ENCODE assay signal across 8 cellular contexts in the genomic region with DNA sequence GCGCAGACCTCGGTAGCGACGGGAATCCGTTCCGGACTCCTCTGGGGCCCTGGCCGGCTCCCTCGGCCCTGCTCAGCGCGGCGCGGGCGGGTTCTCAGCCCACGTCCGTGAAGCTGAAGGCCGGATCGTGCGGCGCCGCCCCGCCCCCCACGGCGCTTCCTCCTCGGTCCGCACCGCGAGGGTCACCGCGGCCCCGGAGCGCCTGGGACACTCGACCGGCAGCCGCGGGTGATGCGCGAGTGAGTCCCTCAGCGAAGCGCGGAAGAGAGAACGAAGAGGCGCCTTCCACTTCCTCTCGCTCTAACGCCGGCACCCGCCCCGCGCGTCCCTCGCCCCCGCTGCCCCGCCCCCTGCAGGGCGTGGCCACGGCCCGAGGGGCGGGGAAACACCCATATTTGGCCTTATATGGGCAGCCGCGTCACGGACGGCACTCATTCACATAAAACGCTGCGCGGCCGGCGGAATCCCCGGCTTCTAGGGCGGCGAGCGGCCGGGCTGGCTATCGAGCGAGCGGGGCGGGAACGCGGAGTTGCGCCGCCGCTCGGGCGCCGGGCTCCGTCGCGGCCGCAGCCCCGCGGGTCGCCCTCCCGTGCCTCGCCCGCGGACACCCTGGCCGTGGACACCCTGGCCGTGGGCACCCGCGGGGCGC. TPM values are rescaled to one million over a fixed set of nuclear protein-coding genes. Genes with fewer than 3 reads are reported as not detected.
DNase-seq lines count a peak whose midpoint lies in the region; ATAC-seq lines count a peak whose summit lies in the region.

A gene with protein sequence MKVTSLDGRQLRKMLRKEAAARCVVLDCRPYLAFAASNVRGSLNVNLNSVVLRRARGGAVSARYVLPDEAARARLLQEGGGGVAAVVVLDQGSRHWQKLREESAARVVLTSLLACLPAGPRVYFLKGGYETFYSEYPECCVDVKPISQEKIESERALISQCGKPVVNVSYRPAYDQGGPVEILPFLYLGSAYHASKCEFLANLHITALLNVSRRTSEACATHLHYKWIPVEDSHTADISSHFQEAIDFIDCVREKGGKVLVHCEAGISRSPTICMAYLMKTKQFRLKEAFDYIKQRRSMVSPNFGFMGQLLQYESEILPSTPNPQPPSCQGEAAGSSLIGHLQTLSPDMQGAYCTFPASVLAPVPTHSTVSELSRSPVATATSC (plus strand): TSS at position 470 of the 649 bp plus-strand sequence. CDS start 215 bp downstream, outside the sequence.

- DNase-seq in COLO829 (ENCODE audit: low spot score) (peak; percentile 78), NT2/D1 (ENCODE audit: low read depth, low spot score) (peak; percentile 82), mesenteric fat pad (ENCODE audit: low spot score) (peak; percentile 98)
- peak; percentile 82 for DNase-seq in activated CD8-positive, alpha-beta memory T cell treated with anti-CD3 and anti-CD28 coated beads, Interleukin-2, amount 50 U/mL, for 1 hour (ENCODE audit: extremely low read depth)
- DNase-seq in stimulated activated CD8-positive, alpha-beta memory T cell treated with anti-CD3 and anti-CD28 coated beads, Interleukin-15, amount 100 ng/mL, for 1 hour (ENCODE audit: low read depth), result peak; percentile 83

- H3K4me1 ChIP-seq in NT2/D1 (ENCODE audit: insufficient read depth, insufficient read length) (peaks cover 10% of the 10 kb centered on the region), endocrine pancreas (ENCODE audit: control insufficient read depth, insufficient read depth, low read length) (peaks cover 11% of the 10 kb centered on the region)

- H3K36me3 ChIP-seq in NT2/D1 (ENCODE audit: insufficient read depth, insufficient read length, low read length), result peaks cover 3% of the 10 kb centered on the region
- no peaks in the 10 kb centered on the region for H3K36me3 ChIP-seq in endocrine pancreas (ENCODE audit: control insufficient read depth, insufficient read depth, low read length)

- peaks cover 31% of the 10 kb centered on the region for H3K27me3 ChIP-seq in NT2/D1 (ENCODE audit: insufficient read depth, insufficient read length)
- H3K27me3 ChIP-seq in endocrine pancreas (ENCODE audit: control insufficient read depth, insufficient read depth, low read length), result no peaks in the 10 kb centered on the region

- H3K9ac ChIP-seq in NT2/D1 (ENCODE audit: insufficient read length, low read depth) (peak within 1 kb of the TSS; percentile 81), endocrine pancreas (ENCODE audit: control insufficient read depth, insufficient read depth, low read length) (peak within 1 kb of the TSS; percentile 88)

- ATAC-seq in GM19455 (IDR thresholded peaks at IDR 0.05; ENCODE audit: unreplicated experiment) (peak; percentile 61), HG03575 (IDR thresholded peaks at IDR 0.05; ENCODE audit: extremely low read depth, insufficient number of reproducible peaks, low FRiP score, unreplicated experiment) (peak; percentile 47)

- no peaks in the 10 kb centered on the region for H3K9me3 ChIP-seq in NT2/D1 (ENCODE audit: insufficient read depth, low read length)
- H3K9me3 ChIP-seq in endocrine pancreas (ENCODE audit: control insufficient read depth, low read length), result no peaks in the 10 kb centered on the region

- H3K4me3 ChIP-seq in NT2/D1 (ENCODE audit: insufficient read length, low read depth) (peak within 1 kb of the TSS; percentile 71), endocrine pancreas (ENCODE audit: control insufficient read depth, insufficient read depth, low read length) (peak within 1 kb of the TSS; percentile 67)

RNA-seq across cellular contexts. Expression of the gene that starts here (rescaled TPM):
- total RNA-seq in mesenteric fat pad, result 32.4 TPM

Comparison
In these comparisons a context has a peak if more than half of its experiments do, and no peak if none do; other contexts are left out.
1. Peak in every context shown above with its lines: DNase-seq, ATAC-seq and H3K4me3 ChIP-seq.